18 cellular contexts compared by ENCODE assay signal in genomic region chr4:5374577-5374976, GRCh38.
DNase-seq lines count a peak whose midpoint lies in the region; ATAC-seq and TF ChIP-seq lines count a peak whose summit lies in the region.
"Had no signal": no experiment of that assay in that cellular context is flagged by ENCODE, and none has a peak within 500 bp of the region (broad histone marks: within the 10 kb centered on the region; RNA-seq: fewer than 3 reads in every experiment).

No MANE protein-coding gene starts in this region.

- H3K4me1 ChIP-seq in IMR-90 (ENCODE audit: control insufficient read depth, insufficient read depth, low read length) = peaks cover 7% of the 10 kb centered on the region
- H3K4me1 ChIP-seq: BLaER1 had no signal

- H3K36me3 Mint-ChIP-seq in chondrocyte (ENCODE audit: low read depth) (peaks cover 6% of the 10 kb centered on the region), osteocyte (ENCODE audit: unreplicated experiment) (peaks cover 10% of the 10 kb centered on the region)
- H3K36me3 Mint-ChIP-seq: CD4-positive, CD25-positive, alpha-beta regulatory T cell had no signal

- H2AK5ac ChIP-seq in IMR-90 (ENCODE audit: low read depth, low read length) = 0 out of 2 replicates have a peak overlapping the region, but pooled peaks have one; percentile 46

- no peaks in the 10 kb centered on the region for H3K36me3 ChIP-seq in IMR-90 (ENCODE audit: control insufficient read depth, insufficient read depth, low read length)
- H3K36me3 ChIP-seq: BLaER1 had no signal

- no peak overlapping the region for H3K18ac ChIP-seq in IMR-90 (ENCODE audit: low read depth, low read length)

- DNase-seq in Daoy (ENCODE audit: low read depth) = peak; percentile 62
- peak; percentile 15 for DNase-seq in IMR-90
- DNase-seq in chondrocyte (ENCODE audit: low spot score) = no peak
- DNase-seq in osteocyte (ENCODE audit: extremely low spot score, unreplicated experiment) = no peak
- no peak for DNase-seq in activated CD8-positive, alpha-beta memory T cell treated with anti-CD3 and anti-CD28 coated beads, Interleukin-2, amount 50 U/mL, for 48 hours
- DNase-seq in activated gamma-delta T cell treated with Interleukin-2 at 50 U/mL for 16 hours = no peak
- DNase-seq: 8988T; AML-193; Calu3; CD4-positive, CD25-positive, alpha-beta regulatory T cell; DMS 273 treated with DMSO at 0.1 percent for 48 hours; EL; GDM1; HCEC 1CT; HFFc6; KBM-7 had no signal

- 0 out of 4 replicates have a peak, but pooled peaks cover 0 to 5% of the 10 kb centered on the region in 2 experiments for H3K79me1 ChIP-seq in IMR-90 (ENCODE audit: low read depth in 1 of 2, low read length in 2 of 2)

- no peak overlapping the region for H2AK9ac ChIP-seq in IMR-90 (replicated peaks; ENCODE audit: low read depth, low read length, poor library complexity)

- peak overlapping the region; percentile 37 for H3K27ac Mint-ChIP-seq in chondrocyte (ENCODE audit: unreplicated experiment)
- H3K27ac Mint-ChIP-seq in osteocyte (ENCODE audit: unreplicated experiment) = peak overlapping the region; percentile 69
- H3K27ac Mint-ChIP-seq: CD4-positive, CD25-positive, alpha-beta regulatory T cell; HFFc6 had no signal

- TF ChIP-seq CTCF in IMR-90 (conservative IDR thresholded peaks at IDR 0.05; ENCODE audit: low read depth, low read length) (no peak), chondrocyte (IDR thresholded peaks at IDR 0.05) (no peak), osteocyte (IDR thresholded peaks at IDR 0.05) (no peak)

- POLR2A ChIA-PET in IMR-90 (lab: Charles Lee; ENCODE audit: unreplicated experiment) = no interaction called here

- H3K27me3 ChIP-seq in IMR-90 (ENCODE audit: control insufficient read depth, insufficient read depth, low read length) = no peaks in the 10 kb centered on the region
- H3K27me3 ChIP-seq: BLaER1 had no signal

- H3K9me3 Mint-ChIP-seq in chondrocyte (ENCODE audit: low read depth) = peaks cover 10% of the 10 kb centered on the region
- H3K9me3 Mint-ChIP-seq in osteocyte (ENCODE audit: unreplicated experiment) = peaks cover 10% of the 10 kb centered on the region

- no peak overlapping the region for H3K4me2 ChIP-seq in IMR-90 (ENCODE audit: low read depth, low read length)
- H3K4me2 ChIP-seq: BLaER1 had no signal

- intact Hi-C loops in IMR-90 (cut with micrococcal nuclease) = loop anchor here (5.0 kb wide), 1 partner anchor 337 kb away; no protein-coding TSS in a partner anchor

- no peak overlapping the region; the same call in 1 of the 2 replicates for H3K56ac ChIP-seq in IMR-90 (ENCODE audit: extremely low read depth, insufficient read depth, low read length)

- H3K9ac ChIP-seq in IMR-90 (ENCODE audit: low read depth, low read length) = no peak overlapping the region
- H3K9ac ChIP-seq: BLaER1 had no signal

- peaks cover 9% of the 10 kb centered on the region for H3K9me3 ChIP-seq in IMR-90 (ENCODE audit: control insufficient read depth, insufficient read depth, low read length)

- H3K4ac ChIP-seq in IMR-90 (ENCODE audit: low read depth, low read length) = peak overlapping the region; percentile 71; the same call in 1 of the 2 replicates

- H3K14ac ChIP-seq in IMR-90 (replicated peaks; ENCODE audit: low read depth, low read length) = 0 out of 2 replicates have a peak overlapping the region, but pooled peaks have one; percentile 40

- no peak overlapping the region for H2BK5ac ChIP-seq in IMR-90 (ENCODE audit: low read depth, low read length, poor library complexity, severe bottlenecking)

- H4K8ac ChIP-seq in IMR-90 (ENCODE audit: low read depth in 2 of 2, low read length in 2 of 2) = no peak overlapping the region

- H3K4me1 Mint-ChIP-seq in chondrocyte (ENCODE audit: low read depth) (peaks cover 34% of the 10 kb centered on the region), osteocyte (ENCODE audit: unreplicated experiment) (peaks cover 64% of the 10 kb centered on the region)
- H3K4me1 Mint-ChIP-seq: CD4-positive, CD25-positive, alpha-beta regulatory T cell had no signal

- WGBS in IMR-90 (ENCODE audit: extremely low coverage in 2 of 2, insufficient read length in 1 of 2), 2 experiments = no CpG with 5 or more reads among the region's 8 CpGs

- H3K27me3 Mint-ChIP-seq in chondrocyte (ENCODE audit: low read depth) (no peaks in the 10 kb centered on the region), osteocyte (ENCODE audit: unreplicated experiment) (no peaks in the 10 kb centered on the region)
- H3K27me3 Mint-ChIP-seq: CD4-positive, CD25-positive, alpha-beta regulatory T cell had no signal

- no peak overlapping the region for H2BK15ac ChIP-seq in IMR-90 (ENCODE audit: low read depth, low read length)

- ATAC-seq in IMR-90 (ENCODE audit: low read depth) = no peak
- ATAC-seq in GM21423 (IDR thresholded peaks at IDR 0.05; ENCODE audit: unreplicated experiment) = no peak

- dilution Hi-C loops in IMR-90 (cut with HindIII; ENCODE audit: low sequenced_read_pairs, unreplicated experiment) = no loop called here

- H4K91ac ChIP-seq in IMR-90 (ENCODE audit: insufficient read depth, low read depth, low read length) = no peak overlapping the region

- no peak overlapping the region for H3K4me3 ChIP-seq in IMR-90 (ENCODE audit: insufficient read depth, low read depth, low read length)
- H3K4me3 ChIP-seq: BLaER1 had no signal

- H2BK20ac ChIP-seq in IMR-90 (ENCODE audit: low read depth, low read length) = peak overlapping the region; percentile 74

- TF ChIP-seq POLR2A in IMR-90 (IDR thresholded peaks at IDR 0.05; ENCODE audit: low read depth, low read length) = no peak

- peaks cover 10% of the 10 kb centered on the region for H3K9me1 ChIP-seq in IMR-90 (ENCODE audit: insufficient read depth, low read length)

- no peak overlapping the region for H3K4me3 Mint-ChIP-seq in chondrocyte (ENCODE audit: unreplicated experiment)
- no peak overlapping the region for H3K4me3 Mint-ChIP-seq in osteocyte (ENCODE audit: unreplicated experiment)
- H3K4me3 Mint-ChIP-seq: CD4-positive, CD25-positive, alpha-beta regulatory T cell; HFFc6 had no signal

- no peak overlapping the region for H2AFZ ChIP-seq in IMR-90 (replicated peaks; ENCODE audit: low read length, poor library complexity)

- no TSS peak for BruUV-seq in IMR-90 (replicated peaks; lab: Mats Ljungman, UMichigan)

- no peaks in the 10 kb centered on the region; the same call in 1 of the 2 replicates for H4K20me1 ChIP-seq in IMR-90 (ENCODE audit: insufficient read depth, low read length)
- H4K20me1 ChIP-seq: BLaER1 had no signal

- H3K23ac ChIP-seq in IMR-90 (ENCODE audit: low read depth, low read length) = no peak overlapping the region

- peak overlapping the region; percentile 52 for H2BK120ac ChIP-seq in IMR-90 (ENCODE audit: low read depth, low read length)

- in situ Hi-C loops in IMR-90 (cut with MboI; ENCODE audit: low sequenced_read_pairs) = no loop called here

- no peak overlapping the region for H3K27ac ChIP-seq in IMR-90 (ENCODE audit: insufficient read depth, low read length)
- H3K27ac ChIP-seq: BLaER1 had no signal

- CTCF ChIA-PET in IMR-90 (lab: Yijun Ruan, JAX) = interaction anchor here (0.6 kb wide), 1 partner anchor 28 kb away, joined by 3 read pairs; no protein-coding TSS in a partner anchor

- TF ChIP-seq RAD21 in IMR-90 (IDR thresholded peaks at IDR 0.05; ENCODE audit: low read length) = no peak

- no peak overlapping the region for H4K5ac ChIP-seq in IMR-90 (ENCODE audit: low read depth, low read length)

TF ChIP-seq in IMR-90, 13 proteins besides CTCF, POLR2A, EP300 and RAD21:
- TF ChIP-seq USF2 (IDR thresholded peaks at IDR 0.05; ENCODE audit: low read depth, low read length) = no peak
- TF ChIP-seq RFX5 (IDR thresholded peaks at IDR 0.05; ENCODE audit: low read depth, low read length) = no peak
- TF ChIP-seq MAZ (IDR thresholded peaks at IDR 0.05; ENCODE audit: borderline replicate concordance, low read depth, low read length) = no peak

Comparison
In these comparisons a context has a peak if more than half of its experiments do, and no peak if none do; other contexts are left out.
1. DNase-seq: peak in Daoy (single experiment) and IMR-90 (single experiment); none in chondrocyte (single experiment), osteocyte (single experiment), activated CD8-positive, alpha-beta memory T cell treated with anti-CD3 and anti-CD28 coated beads, Interleukin-2, amount 50 U/mL, for 48 hours (single experiment) and activated gamma-delta T cell treated with Interleukin-2 at 50 U/mL for 16 hours (single experiment).